1 cellular context compared by ENCODE assay signal in the genomic region with DNA sequence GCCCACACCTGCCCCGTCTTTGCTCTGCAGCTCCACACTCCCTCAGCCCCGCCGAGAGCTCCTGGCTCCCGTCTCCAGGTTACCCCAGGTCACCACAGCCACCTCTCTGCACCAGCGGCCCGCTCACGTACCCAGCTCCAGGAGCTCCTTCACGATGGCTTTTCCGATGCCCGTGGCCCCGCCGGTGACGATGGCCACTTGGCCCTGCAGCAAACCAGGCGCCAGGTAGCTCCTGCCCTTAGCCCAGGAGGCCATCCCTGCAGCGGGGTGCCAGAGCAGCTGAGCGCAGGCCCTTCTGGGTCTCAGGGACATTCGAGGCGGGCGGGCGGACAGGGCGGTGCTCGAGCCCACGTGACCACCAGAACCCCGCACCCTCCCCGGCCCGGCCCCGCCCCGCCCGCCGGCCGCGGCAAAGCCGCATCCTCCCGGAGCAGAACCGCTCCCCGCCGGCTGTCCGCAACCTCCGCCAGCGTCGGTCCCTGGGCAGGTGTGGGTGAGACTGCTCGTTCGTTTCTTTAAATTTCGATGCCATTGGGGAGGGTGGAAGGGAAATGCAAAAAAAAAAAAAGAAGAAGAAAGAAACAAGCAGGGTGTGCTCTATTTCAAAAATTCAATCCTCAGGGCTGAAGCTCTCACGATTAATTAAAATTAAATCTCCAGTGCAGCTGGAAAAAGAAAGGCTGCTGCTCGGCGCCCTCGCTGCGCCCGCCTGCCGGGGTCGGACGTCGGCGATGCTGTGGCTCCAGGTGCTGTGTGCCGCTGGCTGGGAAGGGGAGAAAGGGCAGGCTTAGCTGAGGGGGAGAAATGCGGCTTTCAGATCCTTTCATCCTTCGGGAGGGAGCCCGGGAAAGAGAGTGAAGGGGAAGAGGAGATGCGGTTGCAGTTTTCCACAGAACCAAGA.
TF ChIP-seq lines count a peak whose summit lies in the region.

A gene (minus strand): TSS at position 323 of the 901 bp plus-strand sequence. CDS start 68 bp downstream, at position 255.
A gene with protein sequence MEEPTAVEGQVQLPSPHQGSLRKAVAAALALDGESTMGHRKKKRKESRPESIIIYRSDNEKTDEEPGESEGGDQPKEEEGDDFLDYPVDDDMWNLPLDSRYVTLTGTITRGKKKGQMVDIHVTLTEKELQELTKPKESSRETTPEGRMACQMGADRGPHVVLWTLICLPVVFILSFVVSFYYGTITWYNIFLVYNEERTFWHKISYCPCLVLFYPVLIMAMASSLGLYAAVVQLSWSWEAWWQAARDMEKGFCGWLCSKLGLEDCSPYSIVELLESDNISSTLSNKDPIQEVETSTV (plus strand): TSS at position 433 of the 901 bp plus-strand sequence. CDS start 14,045 bp downstream, outside the sequence.

TF ChIP-seq in HepG2, 621 proteins besides CTCF, POLR2A, EP300 and RAD21 (continued from another document and continues in another):
- TF ChIP-seq, protein P1, sequence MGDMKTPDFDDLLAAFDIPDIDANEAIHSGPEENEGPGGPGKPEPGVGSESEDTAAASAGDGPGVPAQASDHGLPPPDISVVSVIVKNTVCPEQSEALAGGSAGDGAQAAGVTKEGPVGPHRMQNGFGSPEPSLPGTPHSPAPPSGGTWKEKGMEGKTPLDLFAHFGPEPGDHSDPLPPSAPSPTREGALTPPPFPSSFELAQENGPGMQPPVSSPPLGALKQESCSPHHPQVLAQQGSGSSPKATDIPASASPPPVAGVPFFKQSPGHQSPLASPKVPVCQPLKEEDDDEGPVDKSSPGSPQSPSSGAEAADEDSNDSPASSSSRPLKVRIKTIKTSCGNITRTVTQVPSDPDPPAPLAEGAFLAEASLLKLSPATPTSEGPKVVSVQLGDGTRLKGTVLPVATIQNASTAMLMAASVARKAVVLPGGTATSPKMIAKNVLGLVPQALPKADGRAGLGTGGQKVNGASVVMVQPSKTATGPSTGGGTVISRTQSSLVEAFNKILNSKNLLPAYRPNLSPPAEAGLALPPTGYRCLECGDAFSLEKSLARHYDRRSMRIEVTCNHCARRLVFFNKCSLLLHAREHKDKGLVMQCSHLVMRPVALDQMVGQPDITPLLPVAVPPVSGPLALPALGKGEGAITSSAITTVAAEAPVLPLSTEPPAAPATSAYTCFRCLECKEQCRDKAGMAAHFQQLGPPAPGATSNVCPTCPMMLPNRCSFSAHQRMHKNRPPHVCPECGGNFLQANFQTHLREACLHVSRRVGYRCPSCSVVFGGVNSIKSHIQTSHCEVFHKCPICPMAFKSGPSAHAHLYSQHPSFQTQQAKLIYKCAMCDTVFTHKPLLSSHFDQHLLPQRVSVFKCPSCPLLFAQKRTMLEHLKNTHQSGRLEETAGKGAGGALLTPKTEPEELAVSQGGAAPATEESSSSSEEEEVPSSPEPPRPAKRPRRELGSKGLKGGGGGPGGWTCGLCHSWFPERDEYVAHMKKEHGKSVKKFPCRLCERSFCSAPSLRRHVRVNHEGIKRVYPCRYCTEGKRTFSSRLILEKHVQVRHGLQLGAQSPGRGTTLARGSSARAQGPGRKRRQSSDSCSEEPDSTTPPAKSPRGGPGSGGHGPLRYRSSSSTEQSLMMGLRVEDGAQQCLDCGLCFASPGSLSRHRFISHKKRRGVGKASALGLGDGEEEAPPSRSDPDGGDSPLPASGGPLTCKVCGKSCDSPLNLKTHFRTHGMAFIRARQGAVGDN (CRISPR knock-in tag; IDR thresholded peaks at IDR 0.05) = peak; percentile 98
- TF ChIP-seq KLF9 (CRISPR knock-in tag; IDR thresholded peaks at IDR 0.05; ENCODE audit: low read depth) (no peak), ZSCAN20 (CRISPR knock-in tag; IDR thresholded peaks at IDR 0.05; ENCODE audit: borderline replicate concordance) (no peak), MEIS2 (CRISPR knock-in tag; IDR thresholded peaks at IDR 0.05) (peak; percentile 86), MED8 (CRISPR knock-in tag; IDR thresholded peaks at IDR 0.05; ENCODE audit: insufficient replicate concordance) (peak; percentile 81), MYC (CRISPR knock-in tag; IDR thresholded peaks at IDR 0.05; ENCODE audit: borderline replicate concordance) (peak; percentile 90), CBX5 (CRISPR knock-in tag; IDR thresholded peaks at IDR 0.05; ENCODE audit: borderline replicate concordance) (no peak; the same call in none of the 2 replicates), RFXAP (CRISPR knock-in tag; IDR thresholded peaks at IDR 0.05; ENCODE audit: borderline replicate concordance) (peak; percentile 84), FOXK1 (CRISPR knock-in tag; IDR thresholded peaks at IDR 0.05; ENCODE audit: borderline replicate concordance, low read depth) (no peak), ZNF563 (CRISPR knock-in tag; IDR thresholded peaks at IDR 0.05) (peak; percentile 98), SMYD3 (CRISPR knock-in tag; IDR thresholded peaks at IDR 0.05) (peak; percentile 85; the same call in 1 of the 2 replicates), ZNF251 (CRISPR knock-in tag; IDR thresholded peaks at IDR 0.05) (peak; percentile 79; the same call in 1 of the 2 replicates), XBP1 (CRISPR knock-in tag; IDR thresholded peaks at IDR 0.05) (no peak), IKZF4 (CRISPR knock-in tag; IDR thresholded peaks at IDR 0.05; ENCODE audit: borderline replicate concordance, low read depth, not compliant biosample characterization) (peak; percentile 98), TEAD2 (CRISPR knock-in tag; IDR thresholded peaks at IDR 0.05) (no peak; the same call in 1 of the 2 replicates), SNAI1 (CRISPR knock-in tag; IDR thresholded peaks at IDR 0.05; ENCODE audit: borderline replicate concordance) (peak; percentile 97; the same call in 1 of the 2 replicates), NR2C2 (CRISPR knock-in tag; IDR thresholded peaks at IDR 0.05; ENCODE audit: borderline replicate concordance) (peak; percentile 38; the same call in 1 of the 2 replicates), SMAD9 (CRISPR knock-in tag; IDR thresholded peaks at IDR 0.05) (peak; percentile 91; the same call in 1 of the 2 replicates), ZZZ3 (CRISPR knock-in tag; IDR thresholded peaks at IDR 0.05; ENCODE audit: borderline replicate concordance) (no peak), RFXANK (CRISPR knock-in tag; IDR thresholded peaks at IDR 0.05) (no peak), MTF2 (CRISPR knock-in tag; IDR thresholded peaks at IDR 0.05; ENCODE audit: borderline replicate concordance) (no peak), JUN (CRISPR knock-in tag; IDR thresholded peaks at IDR 0.05) (peak; percentile 73; the same call in 1 of the 2 replicates), CENPT (CRISPR knock-in tag; IDR thresholded peaks at IDR 0.05; ENCODE audit: low read depth) (no peak), JUND (CRISPR knock-in tag; IDR thresholded peaks at IDR 0.05) (no peak; the same call in 1 of the 2 replicates), BRCA1 (CRISPR knock-in tag; IDR thresholded peaks at IDR 0.05) (peak; percentile 74; the same call in 1 of the 2 replicates), ZNF264 (CRISPR knock-in tag; IDR thresholded peaks at IDR 0.05) (peak; percentile 73; the same call in 1 of the 2 replicates), FOXJ3 (CRISPR knock-in tag; IDR thresholded peaks at IDR 0.05; ENCODE audit: borderline replicate concordance) (no peak), MAFG (CRISPR knock-in tag; IDR thresholded peaks at IDR 0.05) (peak; percentile 76), ZSCAN22 (CRISPR knock-in tag; IDR thresholded peaks at IDR 0.05) (no peak; the same call in 1 of the 2 replicates), ZNF260 (CRISPR knock-in tag; IDR thresholded peaks at IDR 0.05; ENCODE audit: borderline replicate concordance, low read depth) (peak; percentile 94; the same call in 1 of the 2 replicates), ZNF136 (CRISPR knock-in tag; IDR thresholded peaks at IDR 0.05; ENCODE audit: low read depth) (0 out of 2 replicates have a peak, but pooled peaks have one; percentile 33)
- TF ChIP-seq, protein P2, sequence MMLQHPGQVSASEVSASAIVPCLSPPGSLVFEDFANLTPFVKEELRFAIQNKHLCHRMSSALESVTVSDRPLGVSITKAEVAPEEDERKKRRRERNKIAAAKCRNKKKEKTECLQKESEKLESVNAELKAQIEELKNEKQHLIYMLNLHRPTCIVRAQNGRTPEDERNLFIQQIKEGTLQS (CRISPR knock-in tag; IDR thresholded peaks at IDR 0.05) = 0 out of 2 replicates have a peak, but pooled peaks have one; percentile 44
- TF ChIP-seq, protein P3, sequence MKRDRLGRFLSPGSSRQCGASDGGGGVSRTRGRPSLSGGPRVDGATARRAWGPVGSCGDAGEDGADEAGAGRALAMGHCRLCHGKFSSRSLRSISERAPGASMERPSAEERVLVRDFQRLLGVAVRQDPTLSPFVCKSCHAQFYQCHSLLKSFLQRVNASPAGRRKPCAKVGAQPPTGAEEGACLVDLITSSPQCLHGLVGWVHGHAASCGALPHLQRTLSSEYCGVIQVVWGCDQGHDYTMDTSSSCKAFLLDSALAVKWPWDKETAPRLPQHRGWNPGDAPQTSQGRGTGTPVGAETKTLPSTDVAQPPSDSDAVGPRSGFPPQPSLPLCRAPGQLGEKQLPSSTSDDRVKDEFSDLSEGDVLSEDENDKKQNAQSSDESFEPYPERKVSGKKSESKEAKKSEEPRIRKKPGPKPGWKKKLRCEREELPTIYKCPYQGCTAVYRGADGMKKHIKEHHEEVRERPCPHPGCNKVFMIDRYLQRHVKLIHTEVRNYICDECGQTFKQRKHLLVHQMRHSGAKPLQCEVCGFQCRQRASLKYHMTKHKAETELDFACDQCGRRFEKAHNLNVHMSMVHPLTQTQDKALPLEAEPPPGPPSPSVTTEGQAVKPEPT (CRISPR knock-in tag; IDR thresholded peaks at IDR 0.05; ENCODE audit: low read depth) = peak; percentile 85; the same call in 1 of the 2 replicates
- TF ChIP-seq, protein P4, sequence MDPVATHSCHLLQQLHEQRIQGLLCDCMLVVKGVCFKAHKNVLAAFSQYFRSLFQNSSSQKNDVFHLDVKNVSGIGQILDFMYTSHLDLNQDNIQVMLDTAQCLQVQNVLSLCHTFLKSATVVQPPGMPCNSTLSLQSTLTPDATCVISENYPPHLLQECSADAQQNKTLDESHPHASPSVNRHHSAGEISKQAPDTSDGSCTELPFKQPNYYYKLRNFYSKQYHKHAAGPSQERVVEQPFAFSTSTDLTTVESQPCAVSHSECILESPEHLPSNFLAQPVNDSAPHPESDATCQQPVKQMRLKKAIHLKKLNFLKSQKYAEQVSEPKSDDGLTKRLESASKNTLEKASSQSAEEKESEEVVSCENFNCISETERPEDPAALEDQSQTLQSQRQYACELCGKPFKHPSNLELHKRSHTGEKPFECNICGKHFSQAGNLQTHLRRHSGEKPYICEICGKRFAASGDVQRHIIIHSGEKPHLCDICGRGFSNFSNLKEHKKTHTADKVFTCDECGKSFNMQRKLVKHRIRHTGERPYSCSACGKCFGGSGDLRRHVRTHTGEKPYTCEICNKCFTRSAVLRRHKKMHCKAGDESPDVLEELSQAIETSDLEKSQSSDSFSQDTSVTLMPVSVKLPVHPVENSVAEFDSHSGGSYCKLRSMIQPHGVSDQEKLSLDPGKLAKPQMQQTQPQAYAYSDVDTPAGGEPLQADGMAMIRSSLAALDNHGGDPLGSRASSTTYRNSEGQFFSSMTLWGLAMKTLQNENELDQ (CRISPR knock-in tag; IDR thresholded peaks at IDR 0.05; ENCODE audit: borderline replicate concordance) = peak; percentile 71; the same call in 1 of the 2 replicates
- TF ChIP-seq, protein P5, sequence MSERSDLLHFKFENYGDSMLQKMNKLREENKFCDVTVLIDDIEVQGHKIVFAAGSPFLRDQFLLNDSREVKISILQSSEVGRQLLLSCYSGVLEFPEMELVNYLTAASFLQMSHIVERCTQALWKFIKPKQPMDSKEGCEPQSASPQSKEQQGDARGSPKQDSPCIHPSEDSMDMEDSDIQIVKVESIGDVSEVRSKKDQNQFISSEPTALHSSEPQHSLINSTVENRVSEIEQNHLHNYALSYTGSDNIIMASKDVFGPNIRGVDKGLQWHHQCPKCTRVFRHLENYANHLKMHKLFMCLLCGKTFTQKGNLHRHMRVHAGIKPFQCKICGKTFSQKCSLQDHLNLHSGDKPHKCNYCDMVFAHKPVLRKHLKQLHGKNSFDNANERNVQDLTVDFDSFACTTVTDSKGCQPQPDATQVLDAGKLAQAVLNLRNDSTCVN (CRISPR knock-in tag; IDR thresholded peaks at IDR 0.05; ENCODE audit: borderline replicate concordance) = peak; percentile 88
- TF ChIP-seq, protein P6, sequence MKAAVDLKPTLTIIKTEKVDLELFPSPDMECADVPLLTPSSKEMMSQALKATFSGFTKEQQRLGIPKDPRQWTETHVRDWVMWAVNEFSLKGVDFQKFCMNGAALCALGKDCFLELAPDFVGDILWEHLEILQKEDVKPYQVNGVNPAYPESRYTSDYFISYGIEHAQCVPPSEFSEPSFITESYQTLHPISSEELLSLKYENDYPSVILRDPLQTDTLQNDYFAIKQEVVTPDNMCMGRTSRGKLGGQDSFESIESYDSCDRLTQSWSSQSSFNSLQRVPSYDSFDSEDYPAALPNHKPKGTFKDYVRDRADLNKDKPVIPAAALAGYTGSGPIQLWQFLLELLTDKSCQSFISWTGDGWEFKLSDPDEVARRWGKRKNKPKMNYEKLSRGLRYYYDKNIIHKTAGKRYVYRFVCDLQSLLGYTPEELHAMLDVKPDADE (CRISPR knock-in tag; IDR thresholded peaks at IDR 0.05) = no peak
- TF ChIP-seq, protein P7, sequence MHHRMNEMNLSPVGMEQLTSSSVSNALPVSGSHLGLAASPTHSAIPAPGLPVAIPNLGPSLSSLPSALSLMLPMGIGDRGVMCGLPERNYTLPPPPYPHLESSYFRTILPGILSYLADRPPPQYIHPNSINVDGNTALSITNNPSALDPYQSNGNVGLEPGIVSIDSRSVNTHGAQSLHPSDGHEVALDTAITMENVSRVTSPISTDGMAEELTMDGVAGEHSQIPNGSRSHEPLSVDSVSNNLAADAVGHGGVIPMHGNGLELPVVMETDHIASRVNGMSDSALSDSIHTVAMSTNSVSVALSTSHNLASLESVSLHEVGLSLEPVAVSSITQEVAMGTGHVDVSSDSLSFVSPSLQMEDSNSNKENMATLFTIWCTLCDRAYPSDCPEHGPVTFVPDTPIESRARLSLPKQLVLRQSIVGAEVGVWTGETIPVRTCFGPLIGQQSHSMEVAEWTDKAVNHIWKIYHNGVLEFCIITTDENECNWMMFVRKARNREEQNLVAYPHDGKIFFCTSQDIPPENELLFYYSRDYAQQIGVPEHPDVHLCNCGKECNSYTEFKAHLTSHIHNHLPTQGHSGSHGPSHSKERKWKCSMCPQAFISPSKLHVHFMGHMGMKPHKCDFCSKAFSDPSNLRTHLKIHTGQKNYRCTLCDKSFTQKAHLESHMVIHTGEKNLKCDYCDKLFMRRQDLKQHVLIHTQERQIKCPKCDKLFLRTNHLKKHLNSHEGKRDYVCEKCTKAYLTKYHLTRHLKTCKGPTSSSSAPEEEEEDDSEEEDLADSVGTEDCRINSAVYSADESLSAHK (CRISPR knock-in tag; IDR thresholded peaks at IDR 0.05; ENCODE audit: borderline replicate concordance) = 0 out of 2 replicates have a peak, but pooled peaks have one; percentile 28
